ENCODE assay signal across 1 cellular context in genomic region chr22:28955817-28956216, GRCh38.
TF ChIP-seq lines count a peak whose summit lies in the region.

No MANE protein-coding gene starts in this region.

TF ChIP-seq in H1, 55 proteins besides CTCF, POLR2A, EP300 and RAD21 (continued from another document):
- TF ChIP-seq, protein P1, sequence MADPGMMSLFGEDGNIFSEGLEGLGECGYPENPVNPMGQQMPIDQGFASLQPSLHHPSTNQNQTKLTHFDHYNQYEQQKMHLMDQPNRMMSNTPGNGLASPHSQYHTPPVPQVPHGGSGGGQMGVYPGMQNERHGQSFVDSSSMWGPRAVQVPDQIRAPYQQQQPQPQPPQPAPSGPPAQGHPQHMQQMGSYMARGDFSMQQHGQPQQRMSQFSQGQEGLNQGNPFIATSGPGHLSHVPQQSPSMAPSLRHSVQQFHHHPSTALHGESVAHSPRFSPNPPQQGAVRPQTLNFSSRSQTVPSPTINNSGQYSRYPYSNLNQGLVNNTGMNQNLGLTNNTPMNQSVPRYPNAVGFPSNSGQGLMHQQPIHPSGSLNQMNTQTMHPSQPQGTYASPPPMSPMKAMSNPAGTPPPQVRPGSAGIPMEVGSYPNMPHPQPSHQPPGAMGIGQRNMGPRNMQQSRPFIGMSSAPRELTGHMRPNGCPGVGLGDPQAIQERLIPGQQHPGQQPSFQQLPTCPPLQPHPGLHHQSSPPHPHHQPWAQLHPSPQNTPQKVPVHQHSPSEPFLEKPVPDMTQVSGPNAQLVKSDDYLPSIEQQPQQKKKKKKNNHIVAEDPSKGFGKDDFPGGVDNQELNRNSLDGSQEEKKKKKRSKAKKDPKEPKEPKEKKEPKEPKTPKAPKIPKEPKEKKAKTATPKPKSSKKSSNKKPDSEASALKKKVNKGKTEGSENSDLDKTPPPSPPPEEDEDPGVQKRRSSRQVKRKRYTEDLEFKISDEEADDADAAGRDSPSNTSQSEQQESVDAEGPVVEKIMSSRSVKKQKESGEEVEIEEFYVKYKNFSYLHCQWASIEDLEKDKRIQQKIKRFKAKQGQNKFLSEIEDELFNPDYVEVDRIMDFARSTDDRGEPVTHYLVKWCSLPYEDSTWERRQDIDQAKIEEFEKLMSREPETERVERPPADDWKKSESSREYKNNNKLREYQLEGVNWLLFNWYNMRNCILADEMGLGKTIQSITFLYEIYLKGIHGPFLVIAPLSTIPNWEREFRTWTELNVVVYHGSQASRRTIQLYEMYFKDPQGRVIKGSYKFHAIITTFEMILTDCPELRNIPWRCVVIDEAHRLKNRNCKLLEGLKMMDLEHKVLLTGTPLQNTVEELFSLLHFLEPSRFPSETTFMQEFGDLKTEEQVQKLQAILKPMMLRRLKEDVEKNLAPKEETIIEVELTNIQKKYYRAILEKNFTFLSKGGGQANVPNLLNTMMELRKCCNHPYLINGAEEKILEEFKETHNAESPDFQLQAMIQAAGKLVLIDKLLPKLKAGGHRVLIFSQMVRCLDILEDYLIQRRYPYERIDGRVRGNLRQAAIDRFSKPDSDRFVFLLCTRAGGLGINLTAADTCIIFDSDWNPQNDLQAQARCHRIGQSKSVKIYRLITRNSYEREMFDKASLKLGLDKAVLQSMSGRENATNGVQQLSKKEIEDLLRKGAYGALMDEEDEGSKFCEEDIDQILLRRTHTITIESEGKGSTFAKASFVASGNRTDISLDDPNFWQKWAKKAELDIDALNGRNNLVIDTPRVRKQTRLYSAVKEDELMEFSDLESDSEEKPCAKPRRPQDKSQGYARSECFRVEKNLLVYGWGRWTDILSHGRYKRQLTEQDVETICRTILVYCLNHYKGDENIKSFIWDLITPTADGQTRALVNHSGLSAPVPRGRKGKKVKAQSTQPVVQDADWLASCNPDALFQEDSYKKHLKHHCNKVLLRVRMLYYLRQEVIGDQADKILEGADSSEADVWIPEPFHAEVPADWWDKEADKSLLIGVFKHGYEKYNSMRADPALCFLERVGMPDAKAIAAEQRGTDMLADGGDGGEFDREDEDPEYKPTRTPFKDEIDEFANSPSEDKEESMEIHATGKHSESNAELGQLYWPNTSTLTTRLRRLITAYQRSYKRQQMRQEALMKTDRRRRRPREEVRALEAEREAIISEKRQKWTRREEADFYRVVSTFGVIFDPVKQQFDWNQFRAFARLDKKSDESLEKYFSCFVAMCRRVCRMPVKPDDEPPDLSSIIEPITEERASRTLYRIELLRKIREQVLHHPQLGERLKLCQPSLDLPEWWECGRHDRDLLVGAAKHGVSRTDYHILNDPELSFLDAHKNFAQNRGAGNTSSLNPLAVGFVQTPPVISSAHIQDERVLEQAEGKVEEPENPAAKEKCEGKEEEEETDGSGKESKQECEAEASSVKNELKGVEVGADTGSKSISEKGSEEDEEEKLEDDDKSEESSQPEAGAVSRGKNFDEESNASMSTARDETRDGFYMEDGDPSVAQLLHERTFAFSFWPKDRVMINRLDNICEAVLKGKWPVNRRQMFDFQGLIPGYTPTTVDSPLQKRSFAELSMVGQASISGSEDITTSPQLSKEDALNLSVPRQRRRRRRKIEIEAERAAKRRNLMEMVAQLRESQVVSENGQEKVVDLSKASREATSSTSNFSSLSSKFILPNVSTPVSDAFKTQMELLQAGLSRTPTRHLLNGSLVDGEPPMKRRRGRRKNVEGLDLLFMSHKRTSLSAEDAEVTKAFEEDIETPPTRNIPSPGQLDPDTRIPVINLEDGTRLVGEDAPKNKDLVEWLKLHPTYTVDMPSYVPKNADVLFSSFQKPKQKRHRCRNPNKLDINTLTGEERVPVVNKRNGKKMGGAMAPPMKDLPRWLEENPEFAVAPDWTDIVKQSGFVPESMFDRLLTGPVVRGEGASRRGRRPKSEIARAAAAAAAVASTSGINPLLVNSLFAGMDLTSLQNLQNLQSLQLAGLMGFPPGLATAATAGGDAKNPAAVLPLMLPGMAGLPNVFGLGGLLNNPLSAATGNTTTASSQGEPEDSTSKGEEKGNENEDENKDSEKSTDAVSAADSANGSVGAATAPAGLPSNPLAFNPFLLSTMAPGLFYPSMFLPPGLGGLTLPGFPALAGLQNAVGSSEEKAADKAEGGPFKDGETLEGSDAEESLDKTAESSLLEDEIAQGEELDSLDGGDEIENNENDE (IDR thresholded peaks at IDR 0.05; ENCODE audit: insufficient replicate concordance, low read length), result no peak
- TF ChIP-seq NRF1 (IDR thresholded peaks at IDR 0.05; ENCODE audit: low read depth, low read length) (no peak), ATF3 (IDR thresholded peaks at IDR 0.05; ENCODE audit: insufficient read depth, low read depth, low read length) (no peak), EZH2 (IDR thresholded peaks at IDR 0.05; ENCODE audit: low read depth, low read length, severe bottlenecking) (no peak), HDAC6 (IDR thresholded peaks at IDR 0.05; ENCODE audit: low read depth, low read length) (no peak), TEAD4 (IDR thresholded peaks at IDR 0.05; ENCODE audit: low read depth, low read length) (no peak), BCL11A (IDR thresholded peaks at IDR 0.05; ENCODE audit: low read depth in 2 of 2, low read length in 2 of 2) (no peak), NANOG (IDR thresholded peaks at IDR 0.05; ENCODE audit: insufficient read depth, low read depth, low read length, poor library complexity, severe bottlenecking) (no peak), KDM5A (IDR thresholded peaks at IDR 0.05; ENCODE audit: low read length) (no peak), CBX5 (IDR thresholded peaks at IDR 0.05; ENCODE audit: low read depth, low read length) (no peak)
